In genomic region chr17:48586355-48586924, GRCh38 we compare ENCODE assay signal across 8 cellular contexts. TPM values are rescaled to one million over a fixed set of nuclear protein-coding genes. Genes with fewer than 3 reads are reported as not detected.
DNase-seq lines count a peak whose midpoint lies in the region; ATAC-seq, FAIRE-seq and TF ChIP-seq lines count a peak whose summit lies in the region.

No MANE protein-coding gene starts in this region.

- TF ChIP-seq CTCF in progenitor cell of endocrine pancreas (IDR thresholded peaks at IDR 0.05; ENCODE audit: unreplicated experiment) = no peak
- TF ChIP-seq CTCF in osteocyte (IDR thresholded peaks at IDR 0.05) = no peak

- peak overlapping the region; percentile 40; the same call in 1 of the 2 replicates for H3K9ac ChIP-seq in ES-I3 (ENCODE audit: low read depth, low read length)

- DNase-seq in NCI-H748 (lab: John Stamatoyannopoulos, UW; ENCODE audit: unreplicated experiment) (peak; percentile 56), dermis blood vessel endothelial cell (peak; percentile 56), progenitor cell of endocrine pancreas (ENCODE audit: low spot score, unreplicated experiment) (no peak), urothelium cell line (ENCODE audit: low spot score) (no peak), osteocyte (ENCODE audit: extremely low spot score, unreplicated experiment) (no peak), DMS53 treated with DMSO at 0.1 percent for 48 hours (lab: John Stamatoyannopoulos, UW; ENCODE audit: unreplicated experiment) (no peak)

- no peak for FAIRE-seq in urothelium cell line (lab: Jason Lieb, UNC)

- H3K27me3 Mint-ChIP-seq in progenitor cell of endocrine pancreas (peaks cover 100% of the 10 kb centered on the region), osteocyte (ENCODE audit: unreplicated experiment) (peaks cover 97% of the 10 kb centered on the region)

- H3K4me1 ChIP-seq in ES-I3 (ENCODE audit: insufficient read depth, low read length) = peaks cover 4% of the 10 kb centered on the region

- H3K4me3 Mint-ChIP-seq in progenitor cell of endocrine pancreas (ENCODE audit: low read depth) = peak overlapping the region; percentile 53
- no peak overlapping the region for H3K4me3 Mint-ChIP-seq in osteocyte (ENCODE audit: unreplicated experiment)

- H3K9me3 ChIP-seq in ES-I3 (ENCODE audit: control insufficient read depth, insufficient read depth, low read length) = no peaks in the 10 kb centered on the region

- H3K9me3 Mint-ChIP-seq in progenitor cell of endocrine pancreas (ENCODE audit: low read depth) (no peaks in the 10 kb centered on the region), osteocyte (ENCODE audit: unreplicated experiment) (no peaks in the 10 kb centered on the region)

- no peaks in the 10 kb centered on the region for H3K36me3 ChIP-seq in ES-I3 (ENCODE audit: insufficient read depth, low read length)

- H3K27ac Mint-ChIP-seq in progenitor cell of endocrine pancreas (no peak overlapping the region), osteocyte (ENCODE audit: unreplicated experiment) (no peak overlapping the region)

- H3K36me3 Mint-ChIP-seq in progenitor cell of endocrine pancreas (ENCODE audit: insufficient read depth) = peaks cover 1% of the 10 kb centered on the region
- peaks cover 1% of the 10 kb centered on the region for H3K36me3 Mint-ChIP-seq in osteocyte (ENCODE audit: unreplicated experiment)

- peaks cover 4% of the 10 kb centered on the region for H3K4me1 Mint-ChIP-seq in progenitor cell of endocrine pancreas (ENCODE audit: low read depth)
- peaks cover 18% of the 10 kb centered on the region for H3K4me1 Mint-ChIP-seq in osteocyte (ENCODE audit: unreplicated experiment)

- ATAC-seq in HG02678 (IDR thresholded peaks at IDR 0.05; ENCODE audit: unreplicated experiment) = no peak

RNA-seq across cellular contexts. Expression of gene HOXB3, which starts 3.6 kb away (rescaled TPM):
- total RNA-seq in dermis blood vessel endothelial cell = 9.5 and 11.9 TPM in 2 replicates
- 19.4 and 32.1 TPM in 2 replicates for total RNA-seq in progenitor cell of endocrine pancreas
- 0.46 TPM in 1 of 2 replicates, not detected in the other for total RNA-seq in osteocyte

RNA-seq across cellular contexts. Expression of gene HOXB5, which starts 7.1 kb away (rescaled TPM):
- total RNA-seq in dermis blood vessel endothelial cell (0.17 and 0.23 TPM in 2 replicates), progenitor cell of endocrine pancreas (2.1 and 5.6 TPM in 2 replicates), osteocyte (not detected in 2 replicates)

RNA-seq across cellular contexts. Expression of gene HOXB4, which starts 8.3 kb away (rescaled TPM):
- total RNA-seq in dermis blood vessel endothelial cell (2.7 and 3.2 TPM in 2 replicates), progenitor cell of endocrine pancreas (3.4 and 6.0 TPM in 2 replicates), osteocyte (not detected in 2 replicates)

RNA-seq across cellular contexts. Expression of gene HOXB6, which starts 18.3 kb away (rescaled TPM):
- total RNA-seq in dermis blood vessel endothelial cell (7.5 and 11.9 TPM in 2 replicates), progenitor cell of endocrine pancreas (0.96 and 3.1 TPM in 2 replicates), osteocyte (not detected in 2 replicates)

RNA-seq across cellular contexts. Expression of gene HOXB7, which starts 24.4 kb away (rescaled TPM):
- 9.9 and 11.4 TPM in 2 replicates for total RNA-seq in dermis blood vessel endothelial cell
- 0.55 and 1.5 TPM in 2 replicates for total RNA-seq in progenitor cell of endocrine pancreas
- not detected in 2 replicates for total RNA-seq in osteocyte

Comparison
In these comparisons a context has a peak if more than half of its experiments do, and no peak if none do; other contexts are left out.
1. DNase-seq: peak in NCI-H748 (single experiment) and dermis blood vessel endothelial cell (single experiment); none in progenitor cell of endocrine pancreas (single experiment), urothelium cell line (single experiment), osteocyte (single experiment) and DMS53 treated with DMSO at 0.1 percent for 48 hours (single experiment).